ENCODE assay signal across 8 cellular contexts in the genomic region with DNA sequence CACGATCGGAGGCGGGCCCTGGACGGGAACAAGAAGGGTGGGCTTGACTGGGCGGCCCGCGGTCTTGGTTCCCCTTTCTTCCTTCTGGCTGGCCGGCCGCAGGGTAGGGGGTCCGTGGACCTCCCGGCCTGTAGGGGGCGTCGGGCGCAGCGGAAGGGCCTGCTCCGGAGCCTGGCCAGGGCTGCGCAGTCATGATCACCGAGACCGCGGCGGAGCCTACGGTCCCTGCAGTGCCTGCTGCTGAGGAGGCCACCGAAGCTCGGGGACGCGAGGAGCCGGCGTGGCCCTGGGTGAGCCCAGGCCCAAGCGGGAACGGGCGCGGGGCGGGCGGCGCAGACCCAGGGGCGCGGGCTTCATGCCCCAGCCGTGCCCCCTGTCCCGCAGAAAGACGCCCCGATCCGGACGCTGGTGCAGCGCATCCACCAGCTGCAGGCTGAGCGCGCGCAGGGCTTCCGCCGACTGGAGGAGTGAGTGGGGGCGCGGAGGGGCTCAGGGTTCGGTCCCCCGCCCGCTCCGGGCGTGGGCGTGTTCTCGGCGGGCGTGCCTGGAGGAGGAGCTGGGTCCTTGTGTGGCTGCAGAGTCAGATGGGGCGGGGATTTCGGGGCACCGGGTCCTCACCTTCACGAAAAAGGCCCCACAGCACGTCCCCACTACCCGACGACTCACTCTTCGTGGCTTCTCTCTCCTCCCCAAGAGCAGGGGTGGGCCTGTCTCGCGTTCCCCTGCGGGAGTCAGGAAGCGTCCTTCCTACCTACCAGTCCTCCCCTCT. TPM values are rescaled to one million over a fixed set of nuclear protein-coding genes. Genes with fewer than 3 reads are reported as not detected.
DNase-seq lines count a peak whose midpoint lies in the region; TF ChIP-seq lines count a peak whose summit lies in the region.

A gene (plus strand): TSS at position 188 of the 769 bp plus-strand sequence. CDS start 4 bp downstream, at position 192.

- H3K4me1 ChIP-seq in GM23248 (ENCODE audit: insufficient read depth) (peaks cover 7% of the 10 kb centered on the region; the same call in 1 of the 2 replicates), neural progenitor cell (peaks cover 6% of the 10 kb centered on the region)

- peaks cover 3% of the 10 kb centered on the region for H3K9me3 Mint-ChIP-seq in neural progenitor cell

- H3K9me3 ChIP-seq in GM23248 (ENCODE audit: low read depth) (no peaks in the 10 kb centered on the region), neural progenitor cell (ENCODE audit: low read depth) (no peaks in the 10 kb centered on the region)

- WGBS in GM23248 (ENCODE audit: low coverage in 1 of 2, low lambda C conversion rate in 2 of 2, missing lambda C conversion rate in 2 of 2), 2 experiments, result 0 to 2% methylated on average over 57 to 71 of the region's 72 CpGs

- no peaks in the 10 kb centered on the region for H3K9me2 ChIP-seq in GM23248 (ENCODE audit: insufficient read depth)

- H3K4me3 ChIP-seq in GM23248 (peak within 1 kb of the TSS; percentile 79), foreskin fibroblast (ENCODE audit: low read depth in 1 of 2, low read length in 2 of 2) (peak within 1 kb of the TSS; percentile 65 to 79), neural progenitor cell (peak within 1 kb of the TSS; percentile 87)

- H3K79me2 ChIP-seq in GM23248 (ENCODE audit: insufficient read depth) (no peaks in the 10 kb centered on the region), neural progenitor cell (ENCODE audit: low read depth) (no peaks in the 10 kb centered on the region)

- peaks cover 2% of the 10 kb centered on the region for H3K36me3 Mint-ChIP-seq in neural progenitor cell

- peak within 1 kb of the TSS; percentile 84 for H3K4me2 ChIP-seq in GM23248 (ENCODE audit: unreplicated experiment)
- peak within 1 kb of the TSS; percentile 87 for H3K4me2 ChIP-seq in neural progenitor cell

- TF ChIP-seq CTCF in foreskin fibroblast (IDR thresholded peaks at IDR 0.05; ENCODE audit: low read depth, low read length) (peak; percentile 81), neural progenitor cell (IDR thresholded peaks at IDR 0.05) (peak; percentile 94)

- H3K9ac ChIP-seq in GM23248 (peak within 1 kb of the TSS; percentile 76), neural progenitor cell (peak within 1 kb of the TSS; percentile 51)

- H2AFZ ChIP-seq in GM23248, result peak within 1 kb of the TSS; percentile 88
- H2AFZ ChIP-seq in neural progenitor cell (replicated peaks), result peak within 1 kb of the TSS; percentile 61

- peak within 1 kb of the TSS; percentile 65 for H3K27ac ChIP-seq in GM23248
- H3K27ac ChIP-seq in neural progenitor cell, result peak within 1 kb of the TSS; percentile 66

- H4K20me1 ChIP-seq in GM23248 (ENCODE audit: insufficient read depth) (no peaks in the 10 kb centered on the region), neural progenitor cell (ENCODE audit: low read depth) (peaks cover 7% of the 10 kb centered on the region)

- DNase-seq in EL (peak; percentile 83), GM23248 (peak; percentile 87), Kasumi-1 (lab: John Stamatoyannopoulos, UW) (peak; percentile 73 to 88), SIG-M5 (lab: John Stamatoyannopoulos, UW) (peak; percentile 30), foreskin fibroblast (peak; percentile 71 to 92), neural progenitor cell (ENCODE audit: low spot score) (peak; percentile 92), stromal cell of bone marrow (ENCODE audit: low read depth) (peak; percentile 49)
- DNase-seq in activated effector memory CD4-positive, alpha-beta T cell treated with anti-CD3 and anti-CD28 coated beads, Interleukin-2, amount 50 U/mL, for 16 hours, result peak; percentile 95

- H3K4me3 Mint-ChIP-seq in neural progenitor cell, result peak within 1 kb of the TSS; percentile 88

- H3F3A ChIP-seq in GM23248 (ENCODE audit: insufficient read depth) (peaks cover 13% of the 10 kb centered on the region), neural progenitor cell (ENCODE audit: low read depth) (peaks cover 48% of the 10 kb centered on the region)

- peaks cover 23% of the 10 kb centered on the region for H3K4me1 Mint-ChIP-seq in neural progenitor cell

- in situ Hi-C loops in GM23248 (cut with MboI), result loop anchor here (25.0 kb wide), 1 partner anchor 126 kb away; no protein-coding TSS in a partner anchor

- H3K36me3 ChIP-seq in GM23248 (ENCODE audit: low read depth), result no peaks in the 10 kb centered on the region
- H3K36me3 ChIP-seq in neural progenitor cell, result no peaks in the 10 kb centered on the region

- peak within 1 kb of the TSS; percentile 70 for H3K27ac Mint-ChIP-seq in neural progenitor cell

- H3K27me3 ChIP-seq in GM23248 (replicated peaks; ENCODE audit: insufficient read depth) (no peaks in the 10 kb centered on the region), neural progenitor cell (peaks cover 6% of the 10 kb centered on the region)

- H3K27me3 Mint-ChIP-seq in neural progenitor cell (ENCODE audit: insufficient read depth, low read depth), result peaks cover 23% of the 10 kb centered on the region

RNA-seq across cellular contexts. Expression of the gene that starts here (rescaled TPM):
- total RNA-seq in GM23248 (2014; rRNA removed; shearing (Covaris generic)), result 79.9 and 133 TPM in 2 replicates
- 103 and 105 TPM in 2 replicates for polyA plus RNA-seq in GM23248 (2016; fragmentation: Nextera tagmentation; extraction: Ambion mirVana)
- 41.7 and 105 TPM in 2 replicates for total RNA-seq in neural progenitor cell (ENCODE audit: low replicate concordance)

Comparison
In these comparisons a context has a peak if more than half of its experiments do, and no peak if none do; other contexts are left out.
1. Peak in every context shown above with its lines: DNase-seq, H3K4me3 ChIP-seq and H3K27ac ChIP-seq.
2. DNase-seq: peak in every context shown above with its lines; median percentile 95 in activated effector memory CD4-positive, alpha-beta T cell treated with anti-CD3 and anti-CD28 coated beads, Interleukin-2, amount 50 U/mL, for 16 hours; 92 in neural progenitor cell; 87 in GM23248; 83 in EL; 82 in foreskin fibroblast; 80 in Kasumi-1; 49 in stromal cell of bone marrow; 30 in SIG-M5.